In genomic region chr12:102197789-102198188, GRCh38 we compare ENCODE assay signal across 9 cellular contexts.
A peak's percentile ranks its signal among the peaks of the same experiment; 100 is the strongest.
DNase-seq lines count a peak whose midpoint lies in the region; ATAC-seq lines count a peak whose summit lies in the region.
"Had no signal": no experiment of that assay in that cellular context is flagged by ENCODE, and none has a peak within 500 bp of the region (broad histone marks: within the 10 kb centered on the region; RNA-seq: fewer than 3 reads in every experiment).

TSS of gene PMCH (minus strand) at chr12:102197833. CDS start at chr12:102197770, 63 bp downstream.

- DNase-seq in EH (ENCODE audit: low read depth) (peak; percentile 42), brain pericyte (ENCODE audit: low read depth, low spot score) (peak; percentile 18), NCI-H345 treated with DMSO at 0.1 percent for 48 hours (lab: John Stamatoyannopoulos, UW; ENCODE audit: unreplicated experiment) (no peak), SKM-1 treated with dmso at 0.1 percent for 144 hours (lab: John Stamatoyannopoulos, UW; ENCODE audit: unreplicated experiment) (no peak)
- no peak for DNase-seq in stimulated activated CD4-positive, alpha-beta T cell treated with anti-CD3 and anti-CD28 coated beads, Interleukin-4, amount 100 ng/mL, for 1 hour
- DNase-seq: NK-92 treated with Interleukin-12 subunit alpha and Interleukin-12 subunit beta, amount 100 ng/mL, for 24 hours had no signal

- peak; percentile 97 for ATAC-seq in GM19455 (IDR thresholded peaks at IDR 0.05; ENCODE audit: unreplicated experiment)
- ATAC-seq in HG03159 (IDR thresholded peaks at IDR 0.05; ENCODE audit: unreplicated experiment): peak; percentile 76
- no peak for ATAC-seq in HG02970 (IDR thresholded peaks at IDR 0.05; ENCODE audit: low FRiP score, unreplicated experiment)

Comparison
In these comparisons a context has a peak if more than half of its experiments do, and no peak if none do; other contexts are left out.
1. DNase-seq: peak in EH (single experiment) and brain pericyte (single experiment); none in stimulated activated CD4-positive, alpha-beta T cell treated with anti-CD3 and anti-CD28 coated beads, Interleukin-4, amount 100 ng/mL, for 1 hour (single experiment), NCI-H345 treated with DMSO at 0.1 percent for 48 hours (single experiment) and SKM-1 treated with dmso at 0.1 percent for 144 hours (single experiment).